ENCODE assay signal across 8 cellular contexts in the genomic region with DNA sequence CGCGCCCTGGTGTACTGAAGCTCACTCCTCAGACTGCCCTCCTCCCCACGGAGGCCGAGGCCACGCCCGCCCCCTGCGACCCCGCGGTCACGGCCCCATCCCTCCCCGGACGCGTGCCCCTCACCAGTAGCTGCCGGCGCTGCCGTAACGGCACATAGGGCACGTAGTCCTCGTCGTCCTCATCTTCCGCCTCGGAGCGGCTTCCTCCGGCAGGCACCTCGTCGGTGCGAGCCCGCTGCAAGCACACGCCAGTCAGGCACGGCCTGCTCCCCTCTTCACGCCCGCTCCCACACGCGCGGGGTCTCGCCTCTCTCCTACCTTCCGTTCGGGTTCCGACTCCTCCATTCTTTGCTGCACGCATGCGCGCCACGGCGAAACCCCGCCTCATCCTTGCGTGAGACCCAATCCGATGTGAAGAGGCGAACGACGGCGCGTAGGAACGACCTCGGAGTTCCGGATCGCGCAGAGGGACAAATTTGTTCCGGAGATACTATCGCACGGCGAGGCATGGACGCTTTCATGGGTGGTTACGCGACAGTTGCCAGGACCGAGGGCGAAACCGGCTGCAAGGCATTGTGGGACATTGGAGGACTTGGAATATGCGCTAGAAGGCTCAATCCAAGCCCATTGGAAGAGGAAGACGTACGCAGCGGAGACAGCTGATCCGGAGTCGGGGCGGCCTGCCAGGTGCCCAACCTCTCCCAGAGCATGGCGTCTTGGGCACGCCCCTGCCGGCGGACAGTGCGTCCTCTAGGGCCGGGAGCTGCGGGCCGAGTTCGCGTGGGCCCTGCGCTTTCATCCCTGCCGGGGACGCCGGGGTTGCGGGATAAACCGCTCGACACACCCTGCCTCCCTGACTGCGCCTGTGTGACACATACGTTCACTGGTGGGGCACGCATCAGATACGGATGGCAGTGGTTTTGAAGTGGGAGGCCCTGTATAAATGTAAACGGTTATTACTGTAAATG. TPM values are rescaled to one million over a fixed set of nuclear protein-coding genes. Genes with fewer than 3 reads are reported as not detected.
A peak's percentile ranks its signal among the peaks of the same experiment; 100 is the strongest.
DNase-seq lines count a peak whose midpoint lies in the region; ATAC-seq and TF ChIP-seq lines count a peak whose summit lies in the region.

A gene (minus strand): TSS at position 361 of the 968 bp plus-strand sequence. CDS start 16 bp downstream, at position 345.

- H3K36me3 ChIP-seq in suprapubic skin = peaks cover 59% of the 10 kb centered on the region

- under 1% methylated on average over 56 of the region's 96 CpGs for WGBS in suprapubic skin

- DNase-seq in GM10248 (ENCODE audit: extremely low spot score) (peak; percentile 99), NCI-H1048 (lab: John Stamatoyannopoulos, UW) (peak; percentile 91), SKM-1 (lab: John Stamatoyannopoulos, UW; ENCODE audit: unreplicated experiment) (peak; percentile 94), globus pallidus (ENCODE audit: low spot score) (peak; percentile 98), nucleus accumbens (lab: John Stamatoyannopoulos, UW) (peak; percentile 63 to 99 (median 97)), suprapubic skin (ENCODE audit: low spot score in 2 of 2) (peak; percentile 98 to 99)
- peak; percentile 94 to 95 for DNase-seq in activated naive CD4-positive, alpha-beta T cell treated with anti-CD3 and anti-CD28 coated beads, Interleukin-2, amount 50 U/mL, for 72 hours (ENCODE audit: low spot score in 2 of 2)

- H3K36me3 Mint-ChIP-seq in activated naive CD4-positive, alpha-beta T cell treated with anti-CD3 and anti-CD28 coated beads, Interleukin-2, amount 50 U/mL, for 72 hours = peaks cover 32 to 44% of the 10 kb centered on the region in 2 donors

- H3K9me3 Mint-ChIP-seq in activated naive CD4-positive, alpha-beta T cell treated with anti-CD3 and anti-CD28 coated beads, Interleukin-2, amount 50 U/mL, for 72 hours = no peaks in the 10 kb centered on the region

- TF ChIP-seq EP300 in suprapubic skin (IDR thresholded peaks at IDR 0.05) = no peak

- H3K4me1 ChIP-seq in suprapubic skin = peaks cover 29% of the 10 kb centered on the region

- H3K9me3 ChIP-seq in suprapubic skin = no peaks in the 10 kb centered on the region

- peak in 1 of 2 donors; percentile 14 for TF ChIP-seq POLR2A in suprapubic skin (IDR thresholded peaks at IDR 0.05)

- peak; percentile 75 for ATAC-seq in HG02571 (IDR thresholded peaks at IDR 0.05; ENCODE audit: unreplicated experiment)
- ATAC-seq in activated naive CD4-positive, alpha-beta T cell treated with anti-CD3 and anti-CD28 coated beads, Interleukin-2, amount 50 U/mL, for 72 hours = peak; percentile 86 to 90

- H3K27me3 ChIP-seq in suprapubic skin = no peaks in the 10 kb centered on the region

- TF ChIP-seq CTCF in GM10248 (IDR thresholded peaks at IDR 0.05; ENCODE audit: control extremely low read depth, extremely low read depth, low read depth, missing control alignments) (no peak), suprapubic skin (IDR thresholded peaks at IDR 0.05) (peak in 1 of 2 donors; percentile 13)

- CTCF ChIA-PET in GM10248 (lab: Yijun Ruan, JAX) = interaction anchor here (0.9 to 2.9 kb wide), 4 partner anchors 11 to 126 kb away, joined by 3 to 22 read pairs (median 4); no protein-coding TSS in a partner anchor

- peak within 1 kb of the TSS; percentile 98 for H3K4me3 ChIP-seq in suprapubic skin

- H3K27ac Mint-ChIP-seq in activated naive CD4-positive, alpha-beta T cell treated with anti-CD3 and anti-CD28 coated beads, Interleukin-2, amount 50 U/mL, for 72 hours = peak within 1 kb of the TSS; percentile 88 to 94

- peak within 1 kb of the TSS; percentile 89 for H3K27ac ChIP-seq in suprapubic skin

- POLR2A ChIA-PET in GM10248 (lab: Yijun Ruan, JAX) = no interaction called here

RNA-seq across cellular contexts. Expression of the gene that starts here (rescaled TPM):
- 100 to 1,000 TPM in 1 of 2 donors, 10 to 100 TPM in 1; 70.1 to 230 TPM for total RNA-seq in activated naive CD4-positive, alpha-beta T cell treated with anti-CD3 and anti-CD28 coated beads, Interleukin-2, amount 50 U/mL, for 72 hours
- total RNA-seq in suprapubic skin = 100 to 1,000 TPM in 2 of 4 donors, 10 to 100 TPM in 2; 83.8 to 148 (median 103) TPM

Comparison
In these comparisons a context has a peak if more than half of its experiments do, and no peak if none do; other contexts are left out.
1. Peak in every context shown above with its lines: DNase-seq, ATAC-seq, H3K4me3 ChIP-seq and H3K27ac ChIP-seq.